1 cellular context compared by ENCODE assay signal in the genomic region with DNA sequence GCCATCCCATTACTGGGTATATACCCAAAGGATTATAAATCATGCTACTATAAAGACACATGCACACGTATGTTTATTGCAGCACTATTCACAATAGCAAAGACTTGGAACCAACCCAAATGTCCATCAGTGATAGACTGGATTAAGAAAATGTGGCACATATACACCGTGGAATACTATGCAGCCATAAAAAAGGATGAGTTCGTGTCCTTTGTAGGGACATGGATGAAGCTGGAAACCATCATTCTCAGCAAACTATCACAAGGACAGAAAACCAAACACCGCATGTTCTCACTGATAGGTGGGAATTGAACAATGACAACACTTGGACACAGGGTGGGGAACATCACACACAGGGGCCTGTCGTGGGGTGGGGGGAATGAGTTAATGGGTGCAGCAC. TPM values are rescaled to one million over a fixed set of nuclear protein-coding genes. Genes with fewer than 3 reads are reported as not detected.
"Had no signal": no experiment of that assay in that cellular context is flagged by ENCODE, and none has a peak within 500 bp of the region (broad histone marks: within the 10 kb centered on the region; RNA-seq: fewer than 3 reads in every experiment).

No MANE protein-coding gene starts in this region.

RNA-seq across cellular contexts. Expression of a gene that starts 5.6 kb away (rescaled TPM):
- total RNA-seq: H4 had no signal
